ENCODE assay signal across 33 cellular contexts in the genomic region with DNA sequence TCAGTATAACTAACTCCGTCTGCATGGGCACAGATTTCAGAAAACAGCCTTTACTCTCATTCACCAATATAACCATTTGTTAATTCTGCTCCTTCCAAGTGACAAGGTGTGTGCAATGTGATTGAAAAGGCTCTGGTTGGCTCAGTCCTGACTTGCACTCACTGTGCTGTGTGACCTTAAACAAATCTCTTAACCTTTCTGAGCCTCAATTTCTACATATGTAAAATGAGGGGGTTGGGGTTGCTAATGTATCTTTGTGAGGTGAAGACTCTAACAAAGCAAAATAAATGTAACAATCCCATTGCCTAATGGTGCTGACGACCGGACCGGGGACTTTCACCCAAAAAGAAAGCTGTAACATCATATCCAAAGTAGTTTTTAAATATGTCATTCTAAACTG.
"Had no signal": no experiment of that assay in that cellular context is flagged by ENCODE, and none has a peak within 500 bp of the region (broad histone marks: within the 10 kb centered on the region; RNA-seq: fewer than 3 reads in every experiment).

No MANE protein-coding gene starts in this region.

- H3K4me2 ChIP-seq: KMS-11 had no signal

- ATAC-seq: activated CD8-positive, alpha-beta T cell treated with anti-CD3 and anti-CD28 coated beads for 36 hours; PC-3; Right ventricle myocardium inferior had no signal

- H3K27ac ChIP-seq: ascending aorta, cardiac muscle cell, KMS-11, Peyer's patch, VCaP had no signal

- H3K9me3 Mint-ChIP-seq: activated CD8-positive, alpha-beta T cell treated with anti-CD3 and anti-CD28 coated beads for 36 hours; activated naive CD4-positive, alpha-beta T cell treated with anti-CD3 and anti-CD28 coated beads, Interleukin-2, amount 50 U/mL, for 24 hours; activated naive CD8-positive, alpha-beta T cell treated with anti-CD3 and anti-CD28 coated beads, Interleukin-2, amount 10 ng/mL, durations not matched to agents 7 days and 5 days; activated T-helper 2 cell treated with anti-CD3 and anti-CD28 coated beads, Interferon-gamma antibody, Interleukin-2, Interleukin-4, amounts not matched to agents 10 μg/mL and 5 μg/mL and 100 μg/mL, durations not matched to agents 14 hours and 24 hours and 36 hours; central memory CD8-positive, alpha-beta T cell had no signal

- H3K4me1 Mint-ChIP-seq: activated naive CD4-positive, alpha-beta T cell treated with anti-CD3 and anti-CD28 coated beads, Interleukin-2, amount 50 U/mL, for 24 hours; activated naive CD8-positive, alpha-beta T cell treated with anti-CD3 and anti-CD28 coated beads, Interleukin-2, amount 10 ng/mL, durations not matched to agents 7 days and 5 days; central memory CD8-positive, alpha-beta T cell had no signal

- DNase-seq: activated CD4-positive, alpha-beta T cell treated with anti-CD3 and anti-CD28 coated beads for 1 hour; activated CD4-positive, alpha-beta T cell treated with anti-CD3 and anti-CD28 coated beads for 48 hours; activated CD4-positive, CD25-positive, alpha-beta regulatory T cell; activated CD8-positive, alpha-beta T cell treated with anti-CD3 and anti-CD28 coated beads for 36 hours; activated gamma-delta T cell; activated naive CD4-positive, alpha-beta T cell treated with Interleukin-2 at 50 U/mL for 16 hours; activated naive CD8-positive, alpha-beta T cell treated with anti-CD3 and anti-CD28 coated beads, Interleukin-2, amount 10 ng/mL, durations not matched to agents 7 days and 5 days; activated T-cell treated with anti-CD3 and anti-CD28 coated beads, Interleukin-2, amount 50 U/mL, for 1 hour; amygdala; NCI-H1092 treated with DMSO at 0.1 percent for 48 hours; NCI-H1417; NCI-H187 treated with DMSO at 0.1 percent for 48 hours; NCI-H2081; NCI-H2171 treated with DMSO at 0.1 percent for 48 hours; NCI-H2227 treated with DMSO at 0.1 percent for 48 hours; NCI-H446 treated with DMSO at 0.1 percent for 48 hours; NCI-H524; PC-3; Peyer's patch; RPMI8226; SIG-M5; SW 1271; T-helper 1 cell; T-helper 2 cell; T-helper 9 cell had no signal

- H3K36me3 Mint-ChIP-seq: activated naive CD4-positive, alpha-beta T cell treated with anti-CD3 and anti-CD28 coated beads, Interleukin-2, amount 50 U/mL, for 24 hours; activated naive CD8-positive, alpha-beta T cell treated with anti-CD3 and anti-CD28 coated beads, Interleukin-2, amount 10 ng/mL, durations not matched to agents 7 days and 5 days had no signal

- H3K4me3 Mint-ChIP-seq: activated CD8-positive, alpha-beta T cell treated with anti-CD3 and anti-CD28 coated beads for 36 hours; activated naive CD4-positive, alpha-beta T cell treated with anti-CD3 and anti-CD28 coated beads, Interleukin-2, amount 50 U/mL, for 24 hours; activated naive CD8-positive, alpha-beta T cell treated with anti-CD3 and anti-CD28 coated beads, Interleukin-2, amount 10 ng/mL, durations not matched to agents 7 days and 5 days; central memory CD8-positive, alpha-beta T cell had no signal

- H3K9me3 ChIP-seq: ascending aorta, Peyer's patch had no signal

- H3K27me3 Mint-ChIP-seq: activated CD8-positive, alpha-beta T cell treated with anti-CD3 and anti-CD28 coated beads for 36 hours; activated naive CD4-positive, alpha-beta T cell treated with anti-CD3 and anti-CD28 coated beads, Interleukin-2, amount 50 U/mL, for 24 hours; activated naive CD8-positive, alpha-beta T cell treated with anti-CD3 and anti-CD28 coated beads, Interleukin-2, amount 10 ng/mL, durations not matched to agents 7 days and 5 days; central memory CD8-positive, alpha-beta T cell had no signal

- H3K36me3 ChIP-seq: ascending aorta, cardiac muscle cell, Peyer's patch had no signal

- H3K9ac ChIP-seq: KMS-11 had no signal

- H3K27ac Mint-ChIP-seq: activated CD8-positive, alpha-beta T cell treated with anti-CD3 and anti-CD28 coated beads for 36 hours; activated naive CD4-positive, alpha-beta T cell treated with anti-CD3 and anti-CD28 coated beads, Interleukin-2, amount 50 U/mL, for 24 hours; activated naive CD8-positive, alpha-beta T cell treated with anti-CD3 and anti-CD28 coated beads, Interleukin-2, amount 10 ng/mL, durations not matched to agents 7 days and 5 days; activated T-helper 2 cell treated with anti-CD3 and anti-CD28 coated beads, Interferon-gamma antibody, Interleukin-2, Interleukin-4, amounts not matched to agents 10 μg/mL and 5 μg/mL and 100 μg/mL, durations not matched to agents 14 hours and 24 hours and 36 hours had no signal

- H3K4me3 ChIP-seq: ascending aorta, cardiac muscle cell, Peyer's patch had no signal

- H3K27me3 ChIP-seq: ascending aorta, cardiac muscle cell, Peyer's patch had no signal

- H3K4me1 ChIP-seq: ascending aorta, Peyer's patch had no signal
